In genomic region chr4:158035662-158036195, GRCh38 we compare ENCODE assay signal across 2 cellular contexts.
TF ChIP-seq lines count a peak whose summit lies in the region.

No MANE protein-coding gene starts in this region.

TF ChIP-seq in A549, 52 proteins besides CTCF, POLR2A, EP300 and RAD21 (continued from another document):
- TF ChIP-seq BCL3 (IDR thresholded peaks at IDR 0.05) = no peak
- TF ChIP-seq MAFK (IDR thresholded peaks at IDR 0.05; ENCODE audit: partially characterized antibody) = peak; percentile 90
- TF ChIP-seq CBX2 (IDR thresholded peaks at IDR 0.05; ENCODE audit: borderline replicate concordance, low read depth) = no peak

TF ChIP-seq in GM23338, 12 proteins besides CTCF, POLR2A, EP300 and RAD21 (continued from another document):
- TF ChIP-seq REST (IDR thresholded peaks at IDR 0.05; ENCODE audit: unreplicated experiment) = no peak
- no peak for TF ChIP-seq JUNB (IDR thresholded peaks at IDR 0.05; ENCODE audit: unreplicated experiment)
- no peak for TF ChIP-seq ETS1 (IDR thresholded peaks at IDR 0.05)
- no peak for TF ChIP-seq ZNF462 (CRISPR knock-in tag; IDR thresholded peaks at IDR 0.05)
- no peak for TF ChIP-seq NANOG (IDR thresholded peaks at IDR 0.05; ENCODE audit: borderline replicate concordance)
